ENCODE assay signal across 9 cellular contexts in genomic region chr9:128628471-128629048, GRCh38.
DNase-seq lines count a peak whose midpoint lies in the region; ATAC-seq, FAIRE-seq and TF ChIP-seq lines count a peak whose summit lies in the region.
"Had no signal": no experiment of that assay in that cellular context is flagged by ENCODE, and none has a peak within 500 bp of the region (broad histone marks: within the 10 kb centered on the region; RNA-seq: fewer than 3 reads in every experiment).

No MANE protein-coding gene starts in this region.

- peak overlapping the region; percentile 58 for H3K27ac Mint-ChIP-seq in stimulated activated memory B cell treated with anti-CD40 and anti-IgM and Interleukin-4, amounts not matched to agents 10 μg/mL and 1 μg/mL and 100 μg/mL, for 72 hours

- in situ Hi-C loops in T47D (cut with HindIII; ENCODE audit: low pct_unique_long_range_greater_than_20kb, low sequenced_read_pairs): no loop called here

- TF ChIP-seq POLR2A in H54 (IDR thresholded peaks at IDR 0.05; ENCODE audit: low read depth, low read length): no peak

- no peak overlapping the region for H3K4me3 Mint-ChIP-seq in stimulated activated memory B cell treated with anti-CD40 and anti-IgM and Interleukin-4, amounts not matched to agents 10 μg/mL and 1 μg/mL and 100 μg/mL, for 72 hours

- H3K27me3 Mint-ChIP-seq in stimulated activated memory B cell treated with anti-CD40 and anti-IgM and Interleukin-4, amounts not matched to agents 10 μg/mL and 1 μg/mL and 100 μg/mL, for 72 hours: no peaks in the 10 kb centered on the region

- peak; percentile 61 for DNase-seq in H54 (ENCODE audit: insufficient read length, low spot score)
- DNase-seq in T47D (ENCODE audit: low read depth in 1 of 2, low spot score in 1 of 2): peak; percentile 39 to 56
- peak; percentile 60 for DNase-seq in iPS-NIHi11 (ENCODE audit: low spot score)
- no peak for DNase-seq in COLO829 (ENCODE audit: low spot score)
- no peak for DNase-seq in NCI-H510A (lab: John Stamatoyannopoulos, UW)
- DNase-seq: NCI-H1436 had no signal

- H3K4me1 Mint-ChIP-seq in stimulated activated memory B cell treated with anti-CD40 and anti-IgM and Interleukin-4, amounts not matched to agents 10 μg/mL and 1 μg/mL and 100 μg/mL, for 72 hours: no peaks in the 10 kb centered on the region

- no peak for ATAC-seq in stimulated activated memory B cell treated with anti-CD40 and anti-IgM and Interleukin-4, amounts not matched to agents 10 μg/mL and 1 μg/mL and 100 μg/mL, for 72 hours
- no peak for ATAC-seq in GM19467 (IDR thresholded peaks at IDR 0.05; ENCODE audit: unreplicated experiment)
- ATAC-seq in GM18498 (IDR thresholded peaks at IDR 0.05; ENCODE audit: unreplicated experiment): no peak

- no peak for FAIRE-seq in H54 (lab: Jason Lieb, UNC)

- no peaks in the 10 kb centered on the region for H3K9me3 Mint-ChIP-seq in stimulated activated memory B cell treated with anti-CD40 and anti-IgM and Interleukin-4, amounts not matched to agents 10 μg/mL and 1 μg/mL and 100 μg/mL, for 72 hours

- peaks cover 72% of the 10 kb centered on the region for H3K36me3 Mint-ChIP-seq in stimulated activated memory B cell treated with anti-CD40 and anti-IgM and Interleukin-4, amounts not matched to agents 10 μg/mL and 1 μg/mL and 100 μg/mL, for 72 hours

Comparison
In these comparisons a context has a peak if more than half of its experiments do, and no peak if none do; other contexts are left out.
1. DNase-seq: peak in H54 (single experiment), T47D (2 of 2) and iPS-NIHi11 (single experiment); none in COLO829 (single experiment) and NCI-H510A (single experiment).